In the genomic region with DNA sequence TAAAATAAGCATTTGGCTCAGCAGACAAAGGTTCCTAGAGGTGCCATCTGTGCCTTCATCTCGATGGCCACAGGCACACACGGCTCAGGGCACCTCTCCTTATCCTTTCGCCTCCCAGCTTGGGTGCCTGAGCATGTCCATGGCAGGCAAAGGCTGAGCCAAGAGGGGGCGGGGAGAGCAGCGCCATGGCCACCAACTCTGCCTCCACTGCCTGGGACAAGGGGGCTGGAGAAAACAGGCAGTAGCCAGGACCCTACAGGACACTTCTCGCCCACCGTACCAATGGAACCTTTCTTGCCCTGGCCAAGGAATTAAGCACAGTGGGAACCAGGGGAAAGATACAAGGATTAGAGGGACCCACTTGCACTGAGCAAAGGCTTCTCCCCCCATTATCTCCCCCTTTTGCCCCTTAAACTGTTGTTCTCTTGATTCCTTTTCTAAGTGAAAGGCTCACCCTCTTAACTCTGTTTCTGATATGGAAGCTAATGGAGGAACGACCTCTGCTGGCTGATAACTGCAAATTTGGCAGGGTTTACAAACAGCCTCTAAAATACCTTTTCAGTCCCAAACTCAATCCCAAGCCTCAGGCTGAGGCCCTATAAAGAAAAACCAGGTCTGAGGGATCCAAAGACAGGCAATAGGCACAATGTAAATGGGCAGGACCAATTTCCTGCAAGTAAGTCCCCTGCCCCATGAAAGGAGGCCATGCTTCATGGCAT, we compare ENCODE assay signal across 14 cellular contexts.
DNase-seq lines count a peak whose midpoint lies in the region; ATAC-seq, FAIRE-seq and TF ChIP-seq lines count a peak whose summit lies in the region.
"Had no signal": no experiment of that assay in that cellular context is flagged by ENCODE, and none has a peak within 500 bp of the region (broad histone marks: within the 10 kb centered on the region; RNA-seq: fewer than 3 reads in every experiment).

No MANE protein-coding gene starts in this region.

- no peak overlapping the region for H3K9ac ChIP-seq in liver (ENCODE audit: low read depth in 1 of 2, low read length in 2 of 2)

- no peak overlapping the region for H3K27ac ChIP-seq in liver (ENCODE audit: low read depth in 1 of 2, low read length in 2 of 2)
- H3K27ac ChIP-seq in right lobe of liver, result no peak overlapping the region
- H3K27ac ChIP-seq: body of pancreas, prostate gland had no signal

- H3K36me3 Mint-ChIP-seq in chondrocyte (ENCODE audit: low read depth) (no peaks in the 10 kb centered on the region), type B pancreatic cell (no peaks in the 10 kb centered on the region)

- no peaks in the 10 kb centered on the region for H3K36me3 ChIP-seq in liver (ENCODE audit: control insufficient read depth in 4 of 4, insufficient read depth in 3 of 4, low read depth in 1 of 4, low read length in 3 of 4)
- H3K36me3 ChIP-seq in right lobe of liver, result no peaks in the 10 kb centered on the region
- H3K36me3 ChIP-seq: prostate gland had no signal

- 76% methylated on average over 8 of the region's 8 CpGs for WGBS in liver
- WGBS in right lobe of liver (ENCODE audit: insufficient coverage, low coverage, low lambda C conversion rate, missing lambda C conversion rate), result 54% methylated on average over 8 of the region's 8 CpGs

- TF ChIP-seq RAD21 in liver (IDR thresholded peaks at IDR 0.05), result peak; percentile 19 to 21

- DNase-seq in right lobe of liver, result no peak
- DNase-seq in M059J (ENCODE audit: low read depth), result peak; percentile 9
- DNase-seq in chondrocyte (ENCODE audit: low spot score), result peak; percentile 44
- no peak for DNase-seq in type B pancreatic cell (ENCODE audit: extremely low spot score, unreplicated experiment)
- DNase-seq in NCI-H1694 treated with DMSO at 0.1 percent for 48 hours (lab: John Stamatoyannopoulos, UW), result no peak
- no peak for DNase-seq in AG08395 (ENCODE audit: low spot score)
- no peak for DNase-seq in frontal cortex (ENCODE audit: low spot score in 2 of 2)
- DNase-seq: body of pancreas, KG1 had no signal

- H3K27me3 ChIP-seq in liver (ENCODE audit: control insufficient read depth in 4 of 4, insufficient read depth in 4 of 4, low read length in 3 of 4) (no peaks in the 10 kb centered on the region), right lobe of liver (no peaks in the 10 kb centered on the region)
- H3K27me3 ChIP-seq: body of pancreas had no signal

- no peak for TF ChIP-seq CTCF in liver (IDR thresholded peaks at IDR 0.05; ENCODE audit: low read depth, low read length, missing input control)
- TF ChIP-seq CTCF in right lobe of liver (IDR thresholded peaks at IDR 0.05), result peak in 2 of 4 donors; percentile 9 to 11
- peak; percentile 59 for TF ChIP-seq CTCF in chondrocyte (IDR thresholded peaks at IDR 0.05)
- TF ChIP-seq CTCF in type B pancreatic cell (conservative IDR thresholded peaks at IDR 0.05), result peak; percentile 48

- no peak overlapping the region for H3K4me3 ChIP-seq in liver (ENCODE audit: low read depth in 1 of 3, low read length in 3 of 3)
- no peak overlapping the region for H3K4me3 ChIP-seq in right lobe of liver
- H3K4me3 ChIP-seq: body of pancreas, prostate gland had no signal

- H3K9me3 Mint-ChIP-seq in chondrocyte (ENCODE audit: low read depth) (peaks cover 3% of the 10 kb centered on the region), type B pancreatic cell (no peaks in the 10 kb centered on the region)

- H3K27me3 Mint-ChIP-seq in chondrocyte (ENCODE audit: low read depth) (no peaks in the 10 kb centered on the region), type B pancreatic cell (no peaks in the 10 kb centered on the region)
- H3K27me3 Mint-ChIP-seq: B cell had no signal

- H3K9me3 ChIP-seq in liver (ENCODE audit: control insufficient read depth in 4 of 4, low read length in 3 of 4), result peaks cover 0 to 2% (median 0%) of the 10 kb centered on the region in 4 donors
- H3K9me3 ChIP-seq in right lobe of liver, result no peaks in the 10 kb centered on the region
- H3K9me3 ChIP-seq: body of pancreas, prostate gland had no signal

- H3K4me3 Mint-ChIP-seq in chondrocyte (ENCODE audit: unreplicated experiment) (no peak overlapping the region), type B pancreatic cell (no peak overlapping the region)
- H3K4me3 Mint-ChIP-seq: B cell had no signal

- ATAC-seq in right lobe of liver, result no peak
- ATAC-seq: body of pancreas, esophagus mucosa had no signal

- H3K4me1 ChIP-seq in liver (ENCODE audit: control insufficient read depth in 4 of 4, insufficient read depth in 4 of 4, low read length in 3 of 4) (no peaks in the 10 kb centered on the region), right lobe of liver (no peaks in the 10 kb centered on the region)
- H3K4me1 ChIP-seq: body of pancreas, prostate gland had no signal

- intact Hi-C loops in right lobe of liver (cut with DNase I), result no loop called here

- H3K27ac Mint-ChIP-seq in chondrocyte (ENCODE audit: unreplicated experiment) (no peak overlapping the region), type B pancreatic cell (no peak overlapping the region)
- H3K27ac Mint-ChIP-seq: B cell had no signal

- TF ChIP-seq POLR2A in right lobe of liver (IDR thresholded peaks at IDR 0.05), result no peak

- no peak for FAIRE-seq in frontal cortex (lab: Jason Lieb, UNC)
- FAIRE-seq: GM12892 had no signal

- H3K4me1 Mint-ChIP-seq in chondrocyte (ENCODE audit: low read depth) (no peaks in the 10 kb centered on the region), type B pancreatic cell (ENCODE audit: unreplicated experiment) (no peaks in the 10 kb centered on the region)
- H3K4me1 Mint-ChIP-seq: B cell had no signal

TF ChIP-seq in liver, 16 proteins besides CTCF, POLR2A, EP300 and RAD21:
- no peak for TF ChIP-seq HNF4G (IDR thresholded peaks at IDR 0.05)
- TF ChIP-seq, protein P1, sequence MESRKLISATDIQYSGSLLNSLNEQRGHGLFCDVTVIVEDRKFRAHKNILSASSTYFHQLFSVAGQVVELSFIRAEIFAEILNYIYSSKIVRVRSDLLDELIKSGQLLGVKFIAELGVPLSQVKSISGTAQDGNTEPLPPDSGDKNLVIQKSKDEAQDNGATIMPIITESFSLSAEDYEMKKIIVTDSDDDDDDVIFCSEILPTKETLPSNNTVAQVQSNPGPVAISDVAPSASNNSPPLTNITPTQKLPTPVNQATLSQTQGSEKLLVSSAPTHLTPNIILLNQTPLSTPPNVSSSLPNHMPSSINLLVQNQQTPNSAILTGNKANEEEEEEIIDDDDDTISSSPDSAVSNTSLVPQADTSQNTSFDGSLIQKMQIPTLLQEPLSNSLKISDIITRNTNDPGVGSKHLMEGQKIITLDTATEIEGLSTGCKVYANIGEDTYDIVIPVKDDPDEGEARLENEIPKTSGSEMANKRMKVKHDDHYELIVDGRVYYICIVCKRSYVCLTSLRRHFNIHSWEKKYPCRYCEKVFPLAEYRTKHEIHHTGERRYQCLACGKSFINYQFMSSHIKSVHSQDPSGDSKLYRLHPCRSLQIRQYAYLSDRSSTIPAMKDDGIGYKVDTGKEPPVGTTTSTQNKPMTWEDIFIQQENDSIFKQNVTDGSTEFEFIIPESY (IDR thresholded peaks at IDR 0.05), result no peak
- TF ChIP-seq RXRA (IDR thresholded peaks at IDR 0.05), result no peak
- TF ChIP-seq EGR1 (IDR thresholded peaks at IDR 0.05; ENCODE audit: low read depth in 2 of 2), result no peak
- TF ChIP-seq NR2F2 (IDR thresholded peaks at IDR 0.05), result no peak
- TF ChIP-seq, protein P2, sequence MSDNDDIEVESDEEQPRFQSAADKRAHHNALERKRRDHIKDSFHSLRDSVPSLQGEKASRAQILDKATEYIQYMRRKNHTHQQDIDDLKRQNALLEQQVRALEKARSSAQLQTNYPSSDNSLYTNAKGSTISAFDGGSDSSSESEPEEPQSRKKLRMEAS (IDR thresholded peaks at IDR 0.05), result no peak
- no peak for TF ChIP-seq TAF1 (conservative IDR thresholded peaks at IDR 0.05)
- TF ChIP-seq ATF3 (IDR thresholded peaks at IDR 0.05), result no peak
- no peak for TF ChIP-seq FOXA1 (IDR thresholded peaks at IDR 0.05)
- TF ChIP-seq JUND (IDR thresholded peaks at IDR 0.05), result no peak
- no peak for TF ChIP-seq FOXA2 (IDR thresholded peaks at IDR 0.05)

Comparison
In these comparisons a context has a peak if more than half of its experiments do, and no peak if none do; other contexts are left out.
1. DNase-seq: peak in M059J (single experiment) and chondrocyte (single experiment); none in right lobe of liver (0 of 3), type B pancreatic cell (single experiment), NCI-H1694 treated with DMSO at 0.1 percent for 48 hours (single experiment), AG08395 (single experiment) and frontal cortex (0 of 2).